ENCODE assay signal across 1 cellular context in genomic region chr9:106866243-106866642, GRCh38.
TF ChIP-seq lines count a peak whose summit lies in the region.

No MANE protein-coding gene starts in this region.

TF ChIP-seq in neural cell, 6 proteins besides CTCF, POLR2A, EP300 and RAD21 (continued from another document):
- TF ChIP-seq REST (IDR thresholded peaks at IDR 0.05; ENCODE audit: borderline replicate concordance) (no peak), EZH2 (IDR thresholded peaks at IDR 0.05; ENCODE audit: borderline replicate concordance, insufficient read depth, low read length, poor library complexity, severe bottlenecking) (no peak)
